Comparison of ENCODE assay signal across 9 cellular contexts in the genomic region with DNA sequence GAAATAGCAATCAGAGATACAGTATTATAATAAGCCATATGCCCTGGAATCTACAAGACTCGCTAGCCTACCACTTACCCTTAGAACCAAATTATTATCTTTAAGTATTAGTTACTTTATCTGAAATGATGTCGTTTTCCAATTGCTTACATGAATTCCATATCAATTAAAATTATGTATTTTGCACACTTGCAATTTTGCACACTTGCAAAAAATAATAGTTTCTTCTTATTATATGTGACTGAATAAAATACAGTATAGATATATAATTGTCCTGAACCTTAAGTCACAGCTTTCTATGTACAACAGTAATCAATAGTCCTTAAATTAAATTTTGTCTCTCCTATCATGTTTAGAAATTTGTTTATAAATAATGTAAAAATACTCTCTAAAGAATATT.
"Had no signal": no experiment of that assay in that cellular context is flagged by ENCODE, and none has a peak within 500 bp of the region (broad histone marks: within the 10 kb centered on the region; RNA-seq: fewer than 3 reads in every experiment).

No MANE protein-coding gene starts in this region.

- H3K4me3 ChIP-seq: GM23248, HAP-1 had no signal

- H3K4me1 ChIP-seq: HAP-1 had no signal

- H3K4me2 ChIP-seq: KMS-11 had no signal

- H3K36me3 ChIP-seq: HAP-1 had no signal

- H2AFZ ChIP-seq: GM23248 had no signal

- H3K27ac ChIP-seq: GM23248, KMS-11 had no signal

- DNase-seq: GM23248, GOT3, H7, HFFc6, KBM-7 had no signal

- FAIRE-seq: HTR-8/SVneo had no signal

- ATAC-seq: HCT116 had no signal

- H3K9me3 ChIP-seq: HAP-1 had no signal

- H3K9ac ChIP-seq: GM23248, KMS-11 had no signal
